1 cellular context compared by ENCODE assay signal in genomic region chr16:46918905-46919792, GRCh38.
TF ChIP-seq lines count a peak whose summit lies in the region.

No MANE protein-coding gene starts in this region.

TF ChIP-seq in HepG2, 621 proteins besides CTCF, POLR2A, EP300 and RAD21 (continued from another document and continues in another):
- TF ChIP-seq MAX (IDR thresholded peaks at IDR 0.05) (peak; percentile 69), ZNF44 (CRISPR knock-in tag; IDR thresholded peaks at IDR 0.05) (no peak), ZNF597 (CRISPR knock-in tag; IDR thresholded peaks at IDR 0.05) (no peak), HNF1A (IDR thresholded peaks at IDR 0.05; ENCODE audit: low read depth) (no peak), HNF1A (CRISPR knock-in tag; IDR thresholded peaks at IDR 0.05; ENCODE audit: borderline replicate concordance) (peak; percentile 88), ZSCAN5A (CRISPR knock-in tag; IDR thresholded peaks at IDR 0.05; ENCODE audit: borderline replicate concordance) (no peak), GATA4 (IDR thresholded peaks at IDR 0.05; ENCODE audit: borderline replicate concordance, low read depth) (0 out of 2 replicates have a peak, but pooled peaks have one; percentile 67), ZNF235 (CRISPR knock-in tag; IDR thresholded peaks at IDR 0.05; ENCODE audit: borderline replicate concordance) (no peak), CCDC6 (CRISPR knock-in tag; IDR thresholded peaks at IDR 0.05) (peak; percentile 76; the same call in 1 of the 2 replicates), ZNF570 (CRISPR knock-in tag; IDR thresholded peaks at IDR 0.05; ENCODE audit: borderline replicate concordance) (no peak; the same call in 1 of the 2 replicates), ZNF205 (CRISPR knock-in tag; IDR thresholded peaks at IDR 0.05) (peak; percentile 100), ZBTB8A (CRISPR knock-in tag; IDR thresholded peaks at IDR 0.05; ENCODE audit: borderline replicate concordance, low read depth) (no peak), PHB2 (IDR thresholded peaks at IDR 0.05; ENCODE audit: partially characterized antibody) (no peak), ZNF567 (CRISPR knock-in tag; IDR thresholded peaks at IDR 0.05; ENCODE audit: borderline replicate concordance) (peak; percentile 87; the same call in 1 of the 2 replicates), NFYB (CRISPR knock-in tag; IDR thresholded peaks at IDR 0.05) (peak; percentile 38; the same call in 1 of the 2 replicates), ATF7 (IDR thresholded peaks at IDR 0.05) (peak; percentile 58; the same call in 1 of the 2 replicates), ATF7 (CRISPR knock-in tag; IDR thresholded peaks at IDR 0.05) (peak; percentile 85; the same call in 1 of the 2 replicates), U2AF2 (IDR thresholded peaks at IDR 0.05; ENCODE audit: low read depth, low read length) (no peak), SRY (CRISPR knock-in tag; IDR thresholded peaks at IDR 0.05) (no peak; the same call in 1 of the 2 replicates), ZNF749 (CRISPR knock-in tag; IDR thresholded peaks at IDR 0.05; ENCODE audit: borderline replicate concordance) (0 out of 2 replicates have a peak, but pooled peaks have one; percentile 38), KLF9 (CRISPR knock-in tag; IDR thresholded peaks at IDR 0.05; ENCODE audit: low read depth) (no peak), KAT8 (CRISPR knock-in tag; IDR thresholded peaks at IDR 0.05) (peak; percentile 37; the same call in 1 of the 2 replicates), ZBTB26 (CRISPR knock-in tag; IDR thresholded peaks at IDR 0.05; ENCODE audit: borderline replicate concordance) (no peak), ISL2 (CRISPR knock-in tag; IDR thresholded peaks at IDR 0.05) (peak; percentile 93), CSRNP1 (CRISPR knock-in tag; IDR thresholded peaks at IDR 0.05) (peak; percentile 44; the same call in 1 of the 2 replicates), ZNF564 (CRISPR knock-in tag; IDR thresholded peaks at IDR 0.05) (peak; percentile 84; the same call in 1 of the 2 replicates), AFF4 (CRISPR knock-in tag; IDR thresholded peaks at IDR 0.05) (no peak), TRAFD1 (CRISPR knock-in tag; IDR thresholded peaks at IDR 0.05; ENCODE audit: borderline replicate concordance) (no peak; the same call in 1 of the 2 replicates), RERE (CRISPR knock-in tag; IDR thresholded peaks at IDR 0.05; ENCODE audit: low read depth) (peak; percentile 87), ZNF274 (CRISPR knock-in tag; IDR thresholded peaks at IDR 0.05) (peak; percentile 38; the same call in 1 of the 2 replicates), ZBTB7A (CRISPR knock-in tag; IDR thresholded peaks at IDR 0.05) (peak; percentile 4; the same call in 1 of the 2 replicates), ZNF34 (CRISPR knock-in tag; IDR thresholded peaks at IDR 0.05; ENCODE audit: borderline replicate concordance) (no peak), GATAD1 (CRISPR knock-in tag; IDR thresholded peaks at IDR 0.05) (peak; percentile 59), PRPF4 (IDR thresholded peaks at IDR 0.05; ENCODE audit: low read depth, low read length, poor library complexity, severe bottlenecking) (no peak), THAP11 (CRISPR knock-in tag; IDR thresholded peaks at IDR 0.05) (peak; percentile 47), ZNF121 (CRISPR knock-in tag; IDR thresholded peaks at IDR 0.05) (peak; percentile 70), ZMAT5 (CRISPR knock-in tag; IDR thresholded peaks at IDR 0.05; ENCODE audit: borderline replicate concordance, low read depth) (no peak), KDM4B (CRISPR knock-in tag; IDR thresholded peaks at IDR 0.05) (no peak)
